In the genomic region with DNA sequence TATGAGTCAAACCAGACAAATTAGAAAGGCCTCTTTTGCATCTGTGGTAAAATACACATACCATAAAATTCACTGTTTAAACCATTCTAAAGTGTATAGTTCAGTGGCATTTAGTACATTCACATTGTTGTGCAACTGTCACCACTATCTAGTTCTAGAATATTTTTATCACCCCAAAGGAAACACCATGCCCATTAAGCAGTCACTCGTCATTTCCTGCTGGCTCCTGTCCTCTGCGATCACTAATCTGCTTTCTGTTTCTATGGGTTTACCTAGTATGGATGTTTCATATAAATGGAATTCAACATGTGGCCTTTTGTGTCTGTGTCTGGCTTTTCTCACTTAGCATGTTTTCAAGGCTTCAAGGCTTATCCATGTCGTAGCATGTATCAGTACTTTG, we compare ENCODE assay signal across 12 cellular contexts.
DNase-seq lines count a peak whose midpoint lies in the region; ATAC-seq and TF ChIP-seq lines count a peak whose summit lies in the region.
"Had no signal": no experiment of that assay in that cellular context is flagged by ENCODE, and none has a peak within 500 bp of the region (broad histone marks: within the 10 kb centered on the region; RNA-seq: fewer than 3 reads in every experiment).

No MANE protein-coding gene starts in this region.

- H3K27ac Mint-ChIP-seq in progenitor cell of endocrine pancreas: no peak overlapping the region

- H3K9me3 Mint-ChIP-seq in progenitor cell of endocrine pancreas (ENCODE audit: low read depth): no peaks in the 10 kb centered on the region

- peak; percentile 68 for DNase-seq in EH (ENCODE audit: low read depth)
- DNase-seq in RWPE1 (ENCODE audit: low spot score): peak; percentile 34
- peak; percentile 79 to 89 for DNase-seq in foreskin keratinocyte
- DNase-seq in NCI-H345 treated with DMSO at 0.1 percent for 48 hours (lab: John Stamatoyannopoulos, UW; ENCODE audit: unreplicated experiment): no peak
- DNase-seq in central memory CD4-positive, alpha-beta T cell: no peak
- DNase-seq in cerebellar cortex (ENCODE audit: low spot score): no peak
- no peak for DNase-seq in progenitor cell of endocrine pancreas (ENCODE audit: low spot score, unreplicated experiment)
- DNase-seq: activated CD4-positive, alpha-beta T cell treated with anti-CD3 and anti-CD28 coated beads for 48 hours; amniotic stem cell; Calu3; heart left ventricle had no signal

- POLR2A ChIA-PET in RWPE1 (lab: Yijun Ruan, JAX; ENCODE audit: low non-redundant PET): no interaction called here

- peak; percentile 69 for ATAC-seq in HG03135 (IDR thresholded peaks at IDR 0.05; ENCODE audit: unreplicated experiment)
- ATAC-seq in foreskin keratinocyte: peak; percentile 97

- H3K27ac ChIP-seq in RWPE1 (peak overlapping the region; percentile 58), foreskin keratinocyte (peak overlapping the region; percentile 10)
- H3K27ac ChIP-seq: heart left ventricle had no signal

- peaks cover 10% of the 10 kb centered on the region for H3K4me1 ChIP-seq in foreskin keratinocyte

- no peaks in the 10 kb centered on the region for H3K27me3 ChIP-seq in foreskin keratinocyte
- H3K27me3 ChIP-seq: heart left ventricle had no signal

- no peaks in the 10 kb centered on the region for H3K36me3 Mint-ChIP-seq in progenitor cell of endocrine pancreas (ENCODE audit: insufficient read depth)

- H3K27me3 Mint-ChIP-seq in progenitor cell of endocrine pancreas: no peaks in the 10 kb centered on the region

- CTCF ChIA-PET in RWPE1 (lab: Yijun Ruan, JAX): no interaction called here

- H3K4me1 Mint-ChIP-seq in progenitor cell of endocrine pancreas (ENCODE audit: low read depth): peaks cover 4% of the 10 kb centered on the region

- TF ChIP-seq CTCF in RWPE1 (conservative IDR thresholded peaks at IDR 0.05; ENCODE audit: low read depth) (no peak), foreskin keratinocyte (conservative IDR thresholded peaks at IDR 0.05) (no peak), progenitor cell of endocrine pancreas (IDR thresholded peaks at IDR 0.05; ENCODE audit: unreplicated experiment) (no peak)

- no peak overlapping the region for H3K4me3 Mint-ChIP-seq in progenitor cell of endocrine pancreas (ENCODE audit: low read depth)

Comparison
In these comparisons a context has a peak if more than half of its experiments do, and no peak if none do; other contexts are left out.
1. DNase-seq: peak in EH (single experiment), RWPE1 (single experiment) and foreskin keratinocyte (2 of 2); none in NCI-H345 treated with DMSO at 0.1 percent for 48 hours (single experiment), central memory CD4-positive, alpha-beta T cell (single experiment), cerebellar cortex (single experiment) and progenitor cell of endocrine pancreas (single experiment).